Comparison of ENCODE assay signal across 8 cellular contexts in the genomic region with DNA sequence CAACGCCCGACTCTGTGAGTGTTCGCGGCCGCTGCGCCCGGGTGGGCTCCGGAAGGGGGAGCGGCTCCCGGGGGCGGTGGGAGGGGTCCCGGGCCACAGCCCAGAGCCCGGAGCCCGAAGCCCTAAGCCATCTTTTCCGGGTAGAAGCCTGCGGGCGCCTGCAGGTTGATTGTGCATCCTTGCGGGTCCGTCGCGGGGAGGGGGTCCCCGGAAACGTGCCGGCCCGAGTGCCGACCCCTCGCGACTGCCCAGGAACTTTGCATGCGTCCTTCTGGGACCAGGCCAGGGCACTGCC. TPM values are rescaled to one million over a fixed set of nuclear protein-coding genes. Genes with fewer than 3 reads are reported as not detected.
DNase-seq lines count a peak whose midpoint lies in the region; ATAC-seq and TF ChIP-seq lines count a peak whose summit lies in the region.

No MANE protein-coding gene starts in this region.

- H3K9me3 ChIP-seq in right atrium auricular region = no peaks in the 10 kb centered on the region

- DNase-seq in EL (peak; percentile 64), HCEC 1CT (peak; percentile 14), NCI-H2171 treated with DMSO at 0.1 percent for 48 hours (lab: John Stamatoyannopoulos, UW) (peak; percentile 65), right atrium auricular region (ENCODE audit: low spot score) (no peak), sciatic nerve (ENCODE audit: low spot score) (peak; percentile 71), occipital lobe (lab: John Stamatoyannopoulos, UW) (no peak), NCI-H187 treated with DMSO at 0.1 percent for 48 hours (lab: John Stamatoyannopoulos, UW) (no peak)
- peak; percentile 60 for DNase-seq in activated naive CD4-positive, alpha-beta T cell treated with anti-CD3 and anti-CD28 coated beads, Interleukin-2, amount 50 U/mL, for 16 hours

- peak overlapping the region; percentile 92 to 98 for H3K4me3 ChIP-seq in right atrium auricular region

- intact Hi-C loops in sciatic nerve (cut with DNase I) = no loop called here

- no peaks in the 10 kb centered on the region for H3K36me3 ChIP-seq in right atrium auricular region

- no peaks in the 10 kb centered on the region for H3K27me3 ChIP-seq in right atrium auricular region

- TF ChIP-seq CTCF in right atrium auricular region (IDR thresholded peaks at IDR 0.05) = no peak

- peak; percentile 3 for ATAC-seq in sciatic nerve

- H3K4me1 ChIP-seq in right atrium auricular region = peaks cover 0 to 55% of the 10 kb centered on the region in 2 donors

- peak overlapping the region; percentile 70 to 82 for H3K27ac ChIP-seq in right atrium auricular region

RNA-seq across cellular contexts. Expression of gene PTPRA, which starts 0.4 kb away (rescaled TPM):
- 10 to 100 TPM; 32.8 to 46.0 TPM for total RNA-seq in right atrium auricular region
- total RNA-seq in sciatic nerve = 81.7 TPM
- 216 TPM for total RNA-seq in occipital lobe

RNA-seq across cellular contexts. Expression of gene VPS16, which starts 33.1 kb away (rescaled TPM):
- total RNA-seq in right atrium auricular region = 10 to 100 TPM; 12.8 to 16.4 TPM
- 40.0 TPM for total RNA-seq in sciatic nerve
- 51.3 TPM for total RNA-seq in occipital lobe

RNA-seq across cellular contexts. Expression of gene PCED1A, which starts 33.2 kb away (rescaled TPM):
- total RNA-seq in right atrium auricular region (10 to 100 TPM in 1 of 2 donors, 1 to 10 TPM in 1; 8.3 to 10.0 TPM), sciatic nerve (40.4 TPM), occipital lobe (22.0 TPM)

RNA-seq across cellular contexts. Expression of gene TMEM239, which starts 57.5 kb away (rescaled TPM):
- not detected for total RNA-seq in right atrium auricular region
- not detected for total RNA-seq in sciatic nerve
- not detected for total RNA-seq in occipital lobe

RNA-seq across cellular contexts. Expression of gene C20orf141, which starts 58.9 kb away (rescaled TPM):
- total RNA-seq in right atrium auricular region (not detected), sciatic nerve (not detected), occipital lobe (not detected)

Comparison
In these comparisons a context has a peak if more than half of its experiments do, and no peak if none do; other contexts are left out.
1. DNase-seq: peak in EL (single experiment), HCEC 1CT (single experiment), NCI-H2171 treated with DMSO at 0.1 percent for 48 hours (single experiment), activated naive CD4-positive, alpha-beta T cell treated with anti-CD3 and anti-CD28 coated beads, Interleukin-2, amount 50 U/mL, for 16 hours (single experiment) and sciatic nerve (single experiment); none in right atrium auricular region (single experiment), occipital lobe (single experiment) and NCI-H187 treated with DMSO at 0.1 percent for 48 hours (single experiment).